28 cellular contexts compared by ENCODE assay signal in genomic region chr22:23380230-23380573, GRCh38.
DNase-seq lines count a peak whose midpoint lies in the region; ATAC-seq, FAIRE-seq and TF ChIP-seq lines count a peak whose summit lies in the region.
"Had no signal": no experiment of that assay in that cellular context is flagged by ENCODE, and none has a peak within 500 bp of the region (broad histone marks: within the 10 kb centered on the region; RNA-seq: fewer than 3 reads in every experiment).

No MANE protein-coding gene starts in this region.

- H3K27ac ChIP-seq in K562 (ENCODE audit: extremely low read depth, low read depth, low read length): no peak overlapping the region
- H3K27ac ChIP-seq: A549, esophagus squamous epithelium, heart right ventricle, parathyroid adenoma had no signal

- H3K9ac ChIP-seq in K562 (ENCODE audit: insufficient read depth in 1 of 2, low read depth in 2 of 2, low read length in 2 of 2): no peak overlapping the region
- H3K9ac ChIP-seq: parathyroid adenoma had no signal

- no peak for TF ChIP-seq CTCF in BE2C (IDR thresholded peaks at IDR 0.05; ENCODE audit: low read depth, low read length)
- TF ChIP-seq CTCF in K562 (IDR thresholded peaks at IDR 0.05 in 2 of 3, conservative IDR thresholded peaks at IDR 0.05 in 1 of 3; ENCODE audit: insufficient read depth in 2 of 3, low read depth in 1 of 3, low read length in 3 of 3): no peak

- no peaks in the 10 kb centered on the region for H4K20me1 ChIP-seq in K562 (replicated peaks; ENCODE audit: control insufficient read depth, insufficient read depth, low read length)

- intact Hi-C loops in K562 (cut with micrococcal nuclease): no loop called here

- no peaks in the 10 kb centered on the region for H3K79me2 ChIP-seq in K562 (ENCODE audit: control insufficient read depth, insufficient read depth, low read length)
- H3K79me2 ChIP-seq: parathyroid adenoma had no signal

- H3K27me3 ChIP-seq in BE2C (no peaks in the 10 kb centered on the region), K562 (ENCODE audit: control insufficient read depth in 2 of 2, insufficient read depth in 2 of 2, low read length in 2 of 2) (peaks cover 0 to 5% of the 10 kb centered on the region in 2 experiments; a peak in 1 of 5 replicates)

- CTCF ChIA-PET in K562 (lab: Yijun Ruan, JAX; ENCODE audit: low intra/inter-chr PET ratio): no interaction called here

- H2AFZ ChIP-seq in K562 (ENCODE audit: low read depth, low read length): no peak overlapping the region
- H2AFZ ChIP-seq: GM23338, parathyroid adenoma had no signal

- no peak for FAIRE-seq in K562 (lab: Jason Lieb, UNC)
- FAIRE-seq: A549, astrocyte had no signal

- H3K4me3 ChIP-seq in BE2C (ENCODE audit: low read depth, low read length) (no peak overlapping the region), K562 (no peak overlapping the region)
- H3K4me3 ChIP-seq: A549, esophagus squamous epithelium, GM23338, heart right ventricle, lung, smooth muscle cell had no signal

- WGBS in K562 (ENCODE audit: insufficient coverage, low coverage, missing lambda C conversion rate): no CpG with 5 or more reads among the region's 5 CpGs

- in situ Hi-C loops in K562 (cut with MboI): loop anchor here (10.0 to 25.0 kb wide), 2 partner anchors 75 to 418 kb away; no protein-coding TSS in a partner anchor

- H3K9me3 ChIP-seq in BE2C: no peaks in the 10 kb centered on the region
- no peaks in the 10 kb centered on the region for H3K9me3 ChIP-seq in K562 (replicated peaks; ENCODE audit: control insufficient read depth, insufficient read depth, low read depth, low read length)
- H3K9me3 ChIP-seq: A549, esophagus squamous epithelium, heart right ventricle had no signal

- DNase-seq in NCI-H1436 (lab: John Stamatoyannopoulos, UW) (peak; percentile 49), NCI-H1436 treated with DMSO at 0.1 percent for 48 hours (lab: John Stamatoyannopoulos, UW) (no peak), BE2C (peak; percentile 69), NCI-H1105 treated with DMSO at 0.1 percent for 48 hours (lab: John Stamatoyannopoulos, UW) (peak; percentile 7), K562 (ENCODE audit: extremely low read depth in 1 of 4, low spot score in 3 of 4) (peak in 1 of 4 experiments; percentile 7), GF-D8 (lab: John Stamatoyannopoulos, UW) (no peak), GM19238 (ENCODE audit: insufficient read length, low spot score) (no peak)
- DNase-seq: activated CD4-positive, alpha-beta T cell treated with anti-CD3 and anti-CD28 coated beads for 4 hours; activated CD8-positive, alpha-beta memory T cell treated with anti-CD3 and anti-CD28 coated beads for 24 hours; activated effector memory CD4-positive, alpha-beta T cell treated with Interleukin-2 at 50 U/mL for 16 hours; activated naive CD8-positive, alpha-beta T cell treated with anti-CD3 and anti-CD28 coated beads, Interleukin-2, amount 10 ng/mL, durations not matched to agents 7 days and 5 days; caudate nucleus; EL; esophagus squamous epithelium; foreskin melanocyte; heart right ventricle; HFFc6; NCI-H2171 treated with DMSO at 0.1 percent for 48 hours; stimulated activated CD4-positive, alpha-beta T cell treated with anti-CD3 and anti-CD28 coated beads, Interleukin-1b, Interleukin-23, amount 100 ng/mL, for 48 hours; stimulated activated CD8-positive, alpha-beta memory T cell treated with anti-CD3 and anti-CD28 coated beads, Interleukin-4, amount 100 ng/mL, for 48 hours; trophoblast cell had no signal

- H3K4me1 ChIP-seq in BE2C: peaks cover 9% of the 10 kb centered on the region
- peaks cover 0 to 6% of the 10 kb centered on the region in 2 experiments; a peak in 2 of 5 replicates for H3K4me1 ChIP-seq in K562 (replicated peaks in 1 of 2; ENCODE audit: control insufficient read depth in 2 of 2, insufficient read depth in 2 of 2, low read length in 2 of 2)
- H3K4me1 ChIP-seq: A549, parathyroid adenoma had no signal

- H3K4me2 ChIP-seq in K562 (ENCODE audit: insufficient read depth, low read length): no peak overlapping the region
- H3K4me2 ChIP-seq: A549, GM23338, smooth muscle cell had no signal

- no peak; the same call in 1 of the 3 replicates for ATAC-seq in K562
- no peak for ATAC-seq in HG03039 (IDR thresholded peaks at IDR 0.05; ENCODE audit: unreplicated experiment)
- ATAC-seq: A549, GM23338 had no signal

- no peak for TF ChIP-seq POLR2A in K562 (conservative IDR thresholded peaks at IDR 0.05)

- H3K36me3 ChIP-seq in BE2C (no peaks in the 10 kb centered on the region), K562 (ENCODE audit: control insufficient read depth, insufficient read depth, low read length) (no peaks in the 10 kb centered on the region)
- H3K36me3 ChIP-seq: esophagus squamous epithelium, heart right ventricle had no signal

- POLR2A ChIA-PET in K562 (lab: Yijun Ruan, JAX): no interaction called here

- no peaks in the 10 kb centered on the region for H3K9me1 ChIP-seq in K562 (ENCODE audit: control insufficient read depth, insufficient read depth, low read length)

- TF ChIP-seq RAD21 in K562 (CRISPR knock-in tag; conservative IDR thresholded peaks at IDR 0.05 in 1 of 2, IDR thresholded peaks at IDR 0.05 in 1 of 2): no peak

- no peak for TF ChIP-seq EP300 in K562 (IDR thresholded peaks at IDR 0.05; ENCODE audit: low read length)

- no TSS peak for BruUV-seq in K562 (replicated peaks; lab: Mats Ljungman, UMichigan)

TF ChIP-seq in K562, 482 proteins besides CTCF, POLR2A, EP300 and RAD21:
- no peak for TF ChIP-seq SIX5 (IDR thresholded peaks at IDR 0.05; ENCODE audit: borderline replicate concordance in 1 of 2, insufficient read depth in 1 of 2, low read depth in 1 of 2, low read length in 2 of 2)
- no peak for TF ChIP-seq SPI1 (IDR thresholded peaks at IDR 0.05; ENCODE audit: borderline replicate concordance, low read depth, low read length)
- peak; percentile 29; the same call in 1 of the 2 replicates for TF ChIP-seq NFIC (IDR thresholded peaks at IDR 0.05)
TF ChIP-seq in K562: peak in this region for 1.

Comparison
In these comparisons a context has a peak if more than half of its experiments do, and no peak if none do; other contexts are left out.
1. DNase-seq: peak in NCI-H1436 (single experiment), BE2C (single experiment) and NCI-H1105 treated with DMSO at 0.1 percent for 48 hours (single experiment); none in NCI-H1436 treated with DMSO at 0.1 percent for 48 hours (single experiment), GF-D8 (single experiment) and GM19238 (single experiment).